Comparison of ENCODE assay signal across 9 cellular contexts in genomic region chr17:81419333-81419885, GRCh38. TPM values are rescaled to one million over a fixed set of nuclear protein-coding genes. Genes with fewer than 3 reads are reported as not detected.
DNase-seq lines count a peak whose midpoint lies in the region; ATAC-seq, FAIRE-seq and TF ChIP-seq lines count a peak whose summit lies in the region.
"Had no signal": no experiment of that assay in that cellular context is flagged by ENCODE, and none has a peak within 500 bp of the region (broad histone marks: within the 10 kb centered on the region; RNA-seq: fewer than 3 reads in every experiment).

No MANE protein-coding gene starts in this region.

- TF ChIP-seq CTCF in endothelial cell of umbilical vein (IDR thresholded peaks at IDR 0.05; ENCODE audit: extremely low read depth in 1 of 2, insufficient read depth in 1 of 2, low read depth in 1 of 2, low read length in 2 of 2), result no peak
- no peak for TF ChIP-seq CTCF in GM10248 (IDR thresholded peaks at IDR 0.05; ENCODE audit: control extremely low read depth, extremely low read depth, low read depth, missing control alignments)

- H3K4me3 Mint-ChIP-seq in activated T-helper 2 cell treated with anti-CD3 and anti-CD28 coated beads, Interferon-gamma antibody, Interleukin-2, Interleukin-4, amounts not matched to agents 10 μg/mL and 5 μg/mL and 100 μg/mL, durations not matched to agents 14 hours and 24 hours and 36 hours (ENCODE audit: low read depth), result no peak overlapping the region

- no peaks in the 10 kb centered on the region for H3K9me1 ChIP-seq in endothelial cell of umbilical vein (replicated peaks; ENCODE audit: control insufficient read depth, extremely low read depth, insufficient read depth, low read length)

- peak overlapping the region; percentile 25 for H2AFZ ChIP-seq in endothelial cell of umbilical vein (ENCODE audit: low read depth, low read length)

- H3K27me3 ChIP-seq in endothelial cell of umbilical vein (ENCODE audit: control insufficient read depth in 2 of 2, insufficient read depth in 2 of 2, low read length in 2 of 2), result no peaks in the 10 kb centered on the region
- H3K27me3 ChIP-seq in mucosa of stomach (ENCODE audit: control insufficient read depth, insufficient read depth, low read length), result no peaks in the 10 kb centered on the region

- H3K4me3 ChIP-seq in endothelial cell of umbilical vein (replicated peaks in 1 of 3; ENCODE audit: insufficient read depth in 1 of 3, low read depth in 1 of 3, low read length in 3 of 3) (peak overlapping the region in 1 of 3 experiments; percentile 4), mucosa of stomach (ENCODE audit: low read length) (no peak overlapping the region)

- no TSS peak for BruUV-seq in endothelial cell of umbilical vein (replicated peaks; lab: Mats Ljungman, UMichigan)

- no peaks in the 10 kb centered on the region for H3K36me3 Mint-ChIP-seq in activated T-helper 2 cell treated with anti-CD3 and anti-CD28 coated beads, Interferon-gamma antibody, Interleukin-2, Interleukin-4, amounts not matched to agents 10 μg/mL and 5 μg/mL and 100 μg/mL, durations not matched to agents 14 hours and 24 hours and 36 hours (ENCODE audit: low read depth)

- H3K27me3 Mint-ChIP-seq in activated T-helper 2 cell treated with anti-CD3 and anti-CD28 coated beads, Interferon-gamma antibody, Interleukin-2, Interleukin-4, amounts not matched to agents 10 μg/mL and 5 μg/mL and 100 μg/mL, durations not matched to agents 14 hours and 24 hours and 36 hours (ENCODE audit: low read depth), result no peaks in the 10 kb centered on the region

- H3K27ac ChIP-seq in endothelial cell of umbilical vein (ENCODE audit: insufficient read depth, low read depth, low read length), result peak overlapping the region; percentile 25

- peak; percentile 61 for TF ChIP-seq POLR2A in endothelial cell of umbilical vein (IDR thresholded peaks at IDR 0.05; ENCODE audit: low read depth, low read length)

- CTCF ChIA-PET in endothelial cell of umbilical vein (lab: Charles Lee) (interaction anchor here (0.7 to 1.7 kb wide), 5 partner anchors 10 to 164 kb away, joined by 3 to 6 read pairs (median 4); no protein-coding TSS in a partner anchor), GM10248 (lab: Yijun Ruan, JAX) (no interaction called here)

- POLR2A ChIA-PET in endothelial cell of umbilical vein (lab: Charles Lee) (interaction anchor here (0.6 to 0.9 kb wide), 3 partner anchors 10 to 93 kb away, joined by 4 to 6 read pairs (median 4); partner anchors contain the start of gene ACTG1), GM10248 (lab: Yijun Ruan, JAX) (interaction anchor here (0.5 kb wide), 1 partner anchor 10 kb away, joined by 3 read pairs; no protein-coding TSS in a partner anchor)

- DNase-seq in GM03348 (ENCODE audit: low spot score), result peak; percentile 94
- peak; percentile 34 for DNase-seq in NCI-H748 treated with DMSO at 0.1 percent for 48 hours (lab: John Stamatoyannopoulos, UW)
- peak; percentile 64 for DNase-seq in endothelial cell of umbilical vein (ENCODE audit: low read depth, low spot score)
- DNase-seq in activated T-helper 2 cell treated with anti-CD3 and anti-CD28 coated beads, Interferon-gamma antibody, Interleukin-2, Interleukin-4, amounts not matched to agents 10 μg/mL and 5 μg/mL and 100 μg/mL, durations not matched to agents 14 hours and 24 hours and 36 hours (ENCODE audit: low spot score), result no peak
- DNase-seq in GM10248 (ENCODE audit: extremely low spot score), result no peak
- no peak for DNase-seq in stimulated activated CD4-positive, alpha-beta T cell treated with anti-CD3 and anti-CD28 coated beads, Interleukin-2, amount 100 ng/mL, for 24 hours

- peaks cover 27% of the 10 kb centered on the region for H3K4me1 ChIP-seq in endothelial cell of umbilical vein (ENCODE audit: control insufficient read depth, extremely low read depth, insufficient read depth, low read length)
- peaks cover 64% of the 10 kb centered on the region for H3K4me1 ChIP-seq in mucosa of stomach (ENCODE audit: control insufficient read depth, insufficient read depth, low read length)

- ATAC-seq in HG02763 (IDR thresholded peaks at IDR 0.05; ENCODE audit: unreplicated experiment), result no peak

- H3K36me3 ChIP-seq in endothelial cell of umbilical vein (ENCODE audit: control insufficient read depth in 2 of 2, extremely low read depth in 1 of 2, insufficient read depth in 2 of 2, low read length in 2 of 2) (no peaks in the 10 kb centered on the region), mucosa of stomach (ENCODE audit: control insufficient read depth, insufficient read depth, low read length) (no peaks in the 10 kb centered on the region)

- H3K27ac Mint-ChIP-seq in activated T-helper 2 cell treated with anti-CD3 and anti-CD28 coated beads, Interferon-gamma antibody, Interleukin-2, Interleukin-4, amounts not matched to agents 10 μg/mL and 5 μg/mL and 100 μg/mL, durations not matched to agents 14 hours and 24 hours and 36 hours, result no peak overlapping the region

- H3K9ac ChIP-seq in endothelial cell of umbilical vein (replicated peaks; ENCODE audit: extremely low read depth, insufficient read depth, low read length) (peak overlapping the region; percentile 45), mucosa of stomach (ENCODE audit: low read length) (peak overlapping the region; percentile 65)

- no peaks in the 10 kb centered on the region for H3K9me3 Mint-ChIP-seq in activated T-helper 2 cell treated with anti-CD3 and anti-CD28 coated beads, Interferon-gamma antibody, Interleukin-2, Interleukin-4, amounts not matched to agents 10 μg/mL and 5 μg/mL and 100 μg/mL, durations not matched to agents 14 hours and 24 hours and 36 hours
- H3K9me3 Mint-ChIP-seq: nephron had no signal

- dilution Hi-C loops in endothelial cell of umbilical vein (cut with MboI; ENCODE audit: extremely low pct_ligation_motif_present, low sequenced_read_pairs), result no loop called here

- intact Hi-C loops in endothelial cell of umbilical vein (cut with micrococcal nuclease), result loop anchor here (1.0 to 5.0 kb wide), 2 partner anchors 17 to 38 kb away; no protein-coding TSS in a partner anchor
- intact Hi-C loops in activated T-helper 2 cell treated with anti-CD3 and anti-CD28 coated beads, Interferon-gamma antibody, Interleukin-2, Interleukin-4, amounts not matched to agents 10 μg/mL and 5 μg/mL and 100 μg/mL, durations not matched to agents 14 hours and 24 hours and 36 hours (cut with micrococcal nuclease), result no loop called here

- H3K4me2 ChIP-seq in endothelial cell of umbilical vein (ENCODE audit: insufficient read depth, low read length), result peak overlapping the region; percentile 42

- H3K79me2 ChIP-seq in endothelial cell of umbilical vein (ENCODE audit: control insufficient read depth, insufficient read depth, low read length), result no peaks in the 10 kb centered on the region

- no peaks in the 10 kb centered on the region for H4K20me1 ChIP-seq in endothelial cell of umbilical vein (replicated peaks; ENCODE audit: control insufficient read depth, extremely low read depth, insufficient read depth, low read length)

- H3K9me3 ChIP-seq in endothelial cell of umbilical vein (replicated peaks; ENCODE audit: control insufficient read depth, insufficient read depth, low read length) (no peaks in the 10 kb centered on the region), mucosa of stomach (ENCODE audit: control insufficient read depth, low read length) (no peaks in the 10 kb centered on the region)

- peak; percentile 77 for FAIRE-seq in endothelial cell of umbilical vein (lab: Jason Lieb, UNC)

- H3K4me1 Mint-ChIP-seq in activated T-helper 2 cell treated with anti-CD3 and anti-CD28 coated beads, Interferon-gamma antibody, Interleukin-2, Interleukin-4, amounts not matched to agents 10 μg/mL and 5 μg/mL and 100 μg/mL, durations not matched to agents 14 hours and 24 hours and 36 hours (ENCODE audit: low read depth), result no peaks in the 10 kb centered on the region

TF ChIP-seq in endothelial cell of umbilical vein, 7 proteins besides CTCF, POLR2A, EP300 and RAD21:
- peak; percentile 64 for TF ChIP-seq POLR2AphosphoS5 (IDR thresholded peaks at IDR 0.05; ENCODE audit: insufficient read depth, low read depth, low read length)
- TF ChIP-seq FOS (IDR thresholded peaks at IDR 0.05; ENCODE audit: borderline replicate concordance, insufficient read depth, low read length), result no peak

RNA-seq across cellular contexts. Expression of gene BAHCC1, which starts 24.2 kb away (rescaled TPM):
- 10.3 and 11.6 TPM in 2 replicates for total RNA-seq in endothelial cell of umbilical vein
- 4.7 and 7.1 TPM in 2 replicates for polyA plus RNA-seq in endothelial cell of umbilical vein
- polyA plus RNA-seq in endothelial cell of umbilical vein (2011; cell fraction: cytosol; rRNA removed), result 3.4 and 5.1 TPM in 2 replicates
- polyA plus RNA-seq in endothelial cell of umbilical vein (2011; cell fraction: nucleus; rRNA removed), result 15.2 and 19.3 TPM in 2 replicates
- 3.5 and 3.7 TPM in 2 replicates for polyA plus RNA-seq in endothelial cell of umbilical vein (2012)
- 7.4 and 14.0 TPM in 2 replicates for polyA minus RNA-seq in endothelial cell of umbilical vein
- polyA minus RNA-seq in endothelial cell of umbilical vein (2011; cell fraction: cytosol; rRNA and poly(A)+ RNA removed), result 8.7 TPM
- 3.3 and 10.0 TPM in 2 replicates for polyA minus RNA-seq in endothelial cell of umbilical vein (2011; cell fraction: nucleus; rRNA and poly(A)+ RNA removed)
- 0.90 and 0.91 TPM in 2 replicates for total RNA-seq in activated T-helper 2 cell treated with anti-CD3 and anti-CD28 coated beads, Interferon-gamma antibody, Interleukin-2, Interleukin-4, amounts not matched to agents 10 μg/mL and 5 μg/mL and 100 μg/mL, durations not matched to agents 14 hours and 24 hours and 36 hours

Comparison
In these comparisons a context has a peak if more than half of its experiments do, and no peak if none do; other contexts are left out.
1. DNase-seq: peak in GM03348 (single experiment), NCI-H748 treated with DMSO at 0.1 percent for 48 hours (single experiment) and endothelial cell of umbilical vein (single experiment); none in activated T-helper 2 cell treated with anti-CD3 and anti-CD28 coated beads, Interferon-gamma antibody, Interleukin-2, Interleukin-4, amounts not matched to agents 10 μg/mL and 5 μg/mL and 100 μg/mL, durations not matched to agents 14 hours and 24 hours and 36 hours (single experiment), GM10248 (single experiment) and stimulated activated CD4-positive, alpha-beta T cell treated with anti-CD3 and anti-CD28 coated beads, Interleukin-2, amount 100 ng/mL, for 24 hours (0 of 2).